18 cellular contexts compared by ENCODE assay signal in genomic region chr7:17492437-17492836, GRCh38.
DNase-seq lines count a peak whose midpoint lies in the region; ATAC-seq, FAIRE-seq and TF ChIP-seq lines count a peak whose summit lies in the region.
"Had no signal": no experiment of that assay in that cellular context is flagged by ENCODE, and none has a peak within 500 bp of the region (broad histone marks: within the 10 kb centered on the region; RNA-seq: fewer than 3 reads in every experiment).

No MANE protein-coding gene starts in this region.

- H3K9me3 Mint-ChIP-seq in activated T-helper 17 cell treated with anti-CD3 and anti-CD28 coated beads, Interleukin-2, amount 50 U/mL, for 72 hours = no peaks in the 10 kb centered on the region
- peaks cover 3% of the 10 kb centered on the region for H3K9me3 Mint-ChIP-seq in activated T-helper 2 cell treated with anti-CD3 and anti-CD28 coated beads, Interferon-gamma antibody, Interleukin-2, Interleukin-4, amounts not matched to agents 10 μg/mL and 5 μg/mL and 100 μg/mL, durations not matched to agents 14 hours and 24 hours and 36 hours
- H3K9me3 Mint-ChIP-seq: activated CD4-positive, alpha-beta memory T cell treated with anti-CD3 and anti-CD28 coated beads for 36 hours had no signal

- ATAC-seq in GM19035 (IDR thresholded peaks at IDR 0.05; ENCODE audit: unreplicated experiment) (peak; percentile 60), HG02798 (IDR thresholded peaks at IDR 0.05; ENCODE audit: poor library complexity, unreplicated experiment) (peak; percentile 82), GM21423 (IDR thresholded peaks at IDR 0.05; ENCODE audit: unreplicated experiment) (no peak)
- peak; percentile 91 for ATAC-seq in activated T-helper 17 cell treated with anti-CD3 and anti-CD28 coated beads, Interleukin-2, amount 50 U/mL, for 72 hours (replicated peaks)

- DNase-seq in GM12892 (ENCODE audit: insufficient read length) (no peak), middle frontal gyrus (ENCODE audit: extremely low spot score, low spot score) (no peak), NCI-H1436 treated with DMSO at 0.1 percent for 48 hours (lab: John Stamatoyannopoulos, UW) (no peak)
- DNase-seq in activated T-helper 2 cell treated with anti-CD3 and anti-CD28 coated beads, Interferon-gamma antibody, Interleukin-2, Interleukin-4, amounts not matched to agents 10 μg/mL and 5 μg/mL and 100 μg/mL, durations not matched to agents 14 hours and 24 hours and 36 hours (ENCODE audit: low spot score) = no peak
- DNase-seq: activated CD4-positive, alpha-beta memory T cell treated with anti-CD3 and anti-CD28 coated beads for 36 hours; anterior cingulate cortex; Calu3; GF-D8; GOT3; NCI-H1436; NCI-H446; SK-N-SH; stimulated activated CD4-positive, alpha-beta T cell treated with anti-CD3 and anti-CD28 coated beads, Interleukin-4, amount 100 ng/mL, for 4 hours had no signal

- peak overlapping the region; percentile 66 for H3K27ac Mint-ChIP-seq in activated T-helper 17 cell treated with anti-CD3 and anti-CD28 coated beads, Interleukin-2, amount 50 U/mL, for 72 hours
- no peak overlapping the region for H3K27ac Mint-ChIP-seq in activated T-helper 2 cell treated with anti-CD3 and anti-CD28 coated beads, Interferon-gamma antibody, Interleukin-2, Interleukin-4, amounts not matched to agents 10 μg/mL and 5 μg/mL and 100 μg/mL, durations not matched to agents 14 hours and 24 hours and 36 hours
- H3K27ac Mint-ChIP-seq: activated CD4-positive, alpha-beta memory T cell treated with anti-CD3 and anti-CD28 coated beads for 36 hours had no signal

- no peaks in the 10 kb centered on the region for H3K36me3 Mint-ChIP-seq in activated T-helper 17 cell treated with anti-CD3 and anti-CD28 coated beads, Interleukin-2, amount 50 U/mL, for 72 hours (ENCODE audit: low read depth)
- no peaks in the 10 kb centered on the region for H3K36me3 Mint-ChIP-seq in activated T-helper 2 cell treated with anti-CD3 and anti-CD28 coated beads, Interferon-gamma antibody, Interleukin-2, Interleukin-4, amounts not matched to agents 10 μg/mL and 5 μg/mL and 100 μg/mL, durations not matched to agents 14 hours and 24 hours and 36 hours (ENCODE audit: low read depth)
- H3K36me3 Mint-ChIP-seq: activated CD4-positive, alpha-beta memory T cell treated with anti-CD3 and anti-CD28 coated beads for 36 hours had no signal

- TF ChIP-seq POLR2A in GM12892 (IDR thresholded peaks at IDR 0.05; ENCODE audit: low read depth, low read length) = no peak

- FAIRE-seq in GM12892 (lab: Jason Lieb, UNC) = peak; percentile 70
- FAIRE-seq: islet of Langerhans had no signal

- H3K4me3 Mint-ChIP-seq in activated T-helper 17 cell treated with anti-CD3 and anti-CD28 coated beads, Interleukin-2, amount 50 U/mL, for 72 hours = no peak overlapping the region
- H3K4me3 Mint-ChIP-seq in activated T-helper 2 cell treated with anti-CD3 and anti-CD28 coated beads, Interferon-gamma antibody, Interleukin-2, Interleukin-4, amounts not matched to agents 10 μg/mL and 5 μg/mL and 100 μg/mL, durations not matched to agents 14 hours and 24 hours and 36 hours (ENCODE audit: low read depth) = no peak overlapping the region
- H3K4me3 Mint-ChIP-seq: activated CD4-positive, alpha-beta memory T cell treated with anti-CD3 and anti-CD28 coated beads for 36 hours had no signal

- intact Hi-C loops in activated T-helper 2 cell treated with anti-CD3 and anti-CD28 coated beads, Interferon-gamma antibody, Interleukin-2, Interleukin-4, amounts not matched to agents 10 μg/mL and 5 μg/mL and 100 μg/mL, durations not matched to agents 14 hours and 24 hours and 36 hours (cut with micrococcal nuclease) = no loop called here

- peaks cover 5% of the 10 kb centered on the region for H3K4me1 Mint-ChIP-seq in activated T-helper 17 cell treated with anti-CD3 and anti-CD28 coated beads, Interleukin-2, amount 50 U/mL, for 72 hours
- H3K4me1 Mint-ChIP-seq in activated T-helper 2 cell treated with anti-CD3 and anti-CD28 coated beads, Interferon-gamma antibody, Interleukin-2, Interleukin-4, amounts not matched to agents 10 μg/mL and 5 μg/mL and 100 μg/mL, durations not matched to agents 14 hours and 24 hours and 36 hours (ENCODE audit: low read depth) = peaks cover 5% of the 10 kb centered on the region

- H3K27me3 Mint-ChIP-seq in activated T-helper 17 cell treated with anti-CD3 and anti-CD28 coated beads, Interleukin-2, amount 50 U/mL, for 72 hours = peaks cover 2% of the 10 kb centered on the region
- peaks cover 1% of the 10 kb centered on the region for H3K27me3 Mint-ChIP-seq in activated T-helper 2 cell treated with anti-CD3 and anti-CD28 coated beads, Interferon-gamma antibody, Interleukin-2, Interleukin-4, amounts not matched to agents 10 μg/mL and 5 μg/mL and 100 μg/mL, durations not matched to agents 14 hours and 24 hours and 36 hours (ENCODE audit: low read depth)
- H3K27me3 Mint-ChIP-seq: activated CD4-positive, alpha-beta memory T cell treated with anti-CD3 and anti-CD28 coated beads for 36 hours had no signal
